Comparison of ENCODE assay signal across 20 cellular contexts in genomic region chr2:88171966-88172365, GRCh38. TPM values are rescaled to one million over a fixed set of nuclear protein-coding genes. Genes with fewer than 3 reads are reported as not detected.
"Had no signal": no experiment of that assay in that cellular context is flagged by ENCODE, and none has a peak within 500 bp of the region (broad histone marks: within the 10 kb centered on the region; RNA-seq: fewer than 3 reads in every experiment).

No MANE protein-coding gene starts in this region.

- DNase-seq: activated B cell treated with CpG ODN at 0.5 μM for 24 hours; activated CD4-positive, alpha-beta T cell treated with anti-CD3 and anti-CD28 coated beads, Interleukin-2, amount 10 ng/mL, durations not matched to agents 7 days and 5 days; activated effector memory CD4-positive, alpha-beta T cell treated with anti-CD3 and anti-CD28 coated beads, Interleukin-2, amount 50 U/mL, for 16 hours; activated T-cell treated with anti-CD3 and anti-CD28 coated beads for 4 hours; caudate nucleus; effector CD4-positive, alpha-beta T cell; kidney glomerular epithelial cell; sigmoid colon; stimulated activated CD4-positive, alpha-beta T cell treated with anti-CD3 and anti-CD28 coated beads, Interleukin-12 subunit alpha, Interleukin-12 subunit beta, amount 100 ng/mL, for 4 hours; stimulated activated naive CD8-positive, alpha-beta T cell treated with anti-CD3 and anti-CD28 coated beads, Interleukin-15, amount 100 ng/mL, for 72 hours; testis had no signal

- H3K4me1 Mint-ChIP-seq: activated B cell treated with CpG ODN at 0.5 μM for 24 hours; activated CD4-positive, alpha-beta T cell treated with anti-CD3 and anti-CD28 coated beads, Interleukin-2, amount 10 ng/mL, durations not matched to agents 7 days and 5 days had no signal

- H3K9me3 Mint-ChIP-seq: activated B cell treated with CpG ODN at 0.5 μM for 24 hours; activated CD4-positive, alpha-beta T cell treated with anti-CD3 and anti-CD28 coated beads, Interleukin-2, amount 10 ng/mL, durations not matched to agents 7 days and 5 days had no signal

- H3K4me2 ChIP-seq: hepatocyte had no signal

- H3K27ac ChIP-seq: hepatocyte, SK-N-MC, testis had no signal

- H3K27ac Mint-ChIP-seq: activated B cell treated with CpG ODN at 0.5 μM for 24 hours; activated CD4-positive, alpha-beta T cell treated with anti-CD3 and anti-CD28 coated beads, Interleukin-2, amount 10 ng/mL, durations not matched to agents 7 days and 5 days had no signal

- H3K27me3 ChIP-seq: gastroesophageal sphincter, hepatocyte, sigmoid colon, testis had no signal

- ATAC-seq: gastroesophageal sphincter; stimulated activated naive CD8-positive, alpha-beta T cell treated with anti-CD3 and anti-CD28 coated beads, Interleukin-15, amount 100 ng/mL, for 72 hours had no signal

- H3K4me3 ChIP-seq: hepatocyte, SK-N-MC, testis had no signal

- FAIRE-seq: urothelium cell line had no signal

- H2AFZ ChIP-seq: hepatocyte had no signal

- H3K79me2 ChIP-seq: hepatocyte had no signal

- H3K9me3 ChIP-seq: gastroesophageal sphincter, sigmoid colon, testis had no signal

RNA-seq across cellular contexts. Expression of gene FABP1, which starts 44.1 kb away (rescaled TPM):
- total RNA-seq: activated B cell treated with CpG ODN at 0.5 μM for 24 hours; activated CD4-positive, alpha-beta T cell treated with anti-CD3 and anti-CD28 coated beads, Interleukin-2, amount 10 ng/mL, durations not matched to agents 7 days and 5 days; activated CD8-positive, alpha-beta memory T cell treated with anti-CD3 and anti-CD28 coated beads for 36 hours; fibroblast of lung; gastroesophageal sphincter; myocyte; osteoblast; T-helper 1 cell treated with Interleukin-12 subunit alpha and Interleukin-12 subunit beta and Interleukin-4 antibody, amounts not matched to agents 30 ng/mL and 1 ng/mL, for 36 hours had no signal
- polyA plus RNA-seq: fibroblast of lung had no signal
